ENCODE assay signal across 25 cellular contexts in genomic region chr14:60790850-60791249, GRCh38.
"Had no signal": no experiment of that assay in that cellular context is flagged by ENCODE, and none has a peak within 500 bp of the region (broad histone marks: within the 10 kb centered on the region; RNA-seq: fewer than 3 reads in every experiment).

No MANE protein-coding gene starts in this region.

- FAIRE-seq: endometrium, pancreas had no signal

- H3K4me1 ChIP-seq: esophagus squamous epithelium, heart right ventricle, stomach, thyroid gland had no signal

- H3K27ac ChIP-seq: esophagus squamous epithelium, heart right ventricle, pancreas, stomach, thyroid gland had no signal

- H3K9me3 ChIP-seq: esophagus squamous epithelium, pancreas, stomach, thyroid gland had no signal

- ATAC-seq: effector memory CD8-positive, alpha-beta T cell; heart right ventricle; natural killer cell; pancreas; sciatic nerve had no signal

- H3K4me2 ChIP-seq: smooth muscle cell had no signal

- H3K36me3 ChIP-seq: pancreas, thyroid gland had no signal

- H3K27me3 ChIP-seq: esophagus squamous epithelium, heart right ventricle, pancreas, stomach, thyroid gland had no signal

- DNase-seq: cortex of kidney; effector memory CD8-positive, alpha-beta T cell; erythroblast; esophagus squamous epithelium; foreskin melanocyte; glutamatergic neuron; heart right ventricle; hypothalamus; immature natural killer cell; islet precursor cell; kidney glomerular epithelial cell; natural killer cell; occipital lobe; pancreas; stimulated activated CD4-positive, alpha-beta T cell treated with anti-CD3 and anti-CD28 coated beads, Interleukin-12 subunit alpha, Interleukin-12 subunit beta, amount 100 ng/mL, for 4 hours; stimulated activated CD4-positive, alpha-beta T cell treated with anti-CD3 and anti-CD28 coated beads, Interleukin-1b, Interleukin-23, amount 100 ng/mL, for 48 hours; stimulated activated CD4-positive, alpha-beta T cell treated with anti-CD3 and anti-CD28 coated beads, Interleukin-4, amount 100 ng/mL, for 1 hour; stimulated activated CD8-positive, alpha-beta memory T cell treated with anti-CD3 and anti-CD28 coated beads, Interleukin-4, amount 100 ng/mL, for 48 hours; stimulated activated naive CD4-positive, alpha-beta T cell treated with Interleukin-2 at 50 U/mL for 16 hours; stomach; thyroid gland had no signal

- H3K4me3 ChIP-seq: esophagus squamous epithelium, heart right ventricle, lung, pancreas, smooth muscle cell, stomach, thyroid gland had no signal
